Comparison of ENCODE assay signal across 8 cellular contexts in genomic region chr10:123994417-123995081, GRCh38.
A peak's percentile ranks its signal among the peaks of the same experiment; 100 is the strongest.
DNase-seq lines count a peak whose midpoint lies in the region; ATAC-seq and TF ChIP-seq lines count a peak whose summit lies in the region.

No MANE protein-coding gene starts in this region.

- ATAC-seq in HG02759 (IDR thresholded peaks at IDR 0.05; ENCODE audit: unreplicated experiment) (peak; percentile 74), right lobe of liver (peak; percentile 82 to 89 (median 88)), HG03457 (IDR thresholded peaks at IDR 0.05; ENCODE audit: unreplicated experiment) (no peak)

- peak overlapping the region in 1 of 3 donors; percentile 10 for H3K4me3 ChIP-seq in right lobe of liver

- DNase-seq in DMS79 treated with DMSO at 0.1 percent for 48 hours (lab: John Stamatoyannopoulos, UW) (peak; percentile 15), NCI-H2227 treated with DMSO at 0.1 percent for 48 hours (lab: John Stamatoyannopoulos, UW) (peak; percentile 64), dermis microvascular lymphatic vessel endothelial cell (ENCODE audit: low read depth in 2 of 2) (peak; percentile 31 to 71), right lobe of liver (peak; percentile 87)
- DNase-seq in activated CD4-positive, alpha-beta T cell treated with anti-CD3 and anti-CD28 coated beads, Interleukin-2, amount 50 U/mL, for 4 hours, result peak; percentile 65 to 70
- peak; percentile 81 for DNase-seq in stimulated activated CD4-positive, alpha-beta T cell treated with anti-CD3 and anti-CD28 coated beads, Interleukin-4, amount 100 ng/mL, for 1 hour

- 3% methylated on average over 6 of the region's 30 CpGs for WGBS in right lobe of liver (ENCODE audit: insufficient coverage, low coverage, low lambda C conversion rate, missing lambda C conversion rate)

- no peaks in the 10 kb centered on the region for H3K36me3 ChIP-seq in right lobe of liver

- peaks cover 0 to 13% (median 0%) of the 10 kb centered on the region in 4 donors for H3K4me1 ChIP-seq in right lobe of liver

- H3K27ac ChIP-seq in right lobe of liver, result no peak overlapping the region

- no peaks in the 10 kb centered on the region for H3K9me3 ChIP-seq in right lobe of liver

- TF ChIP-seq CTCF in right lobe of liver (IDR thresholded peaks at IDR 0.05), result peak; percentile 98 to 99 (median 98)

- intact Hi-C loops in right lobe of liver (cut with DNase I), result loop anchor here (5.0 kb wide), 2 partner anchors 383 to 398 kb away; no protein-coding TSS in a partner anchor

- H3K27me3 ChIP-seq in right lobe of liver, result peaks cover 0 to 11% of the 10 kb centered on the region in 2 donors

- TF ChIP-seq POLR2A in right lobe of liver (IDR thresholded peaks at IDR 0.05), result no peak

Comparison
In these comparisons a context has a peak if more than half of its experiments do, and no peak if none do; other contexts are left out.
1. DNase-seq: peak in every context shown above with its lines; median percentile 87 in right lobe of liver; 81 in stimulated activated CD4-positive, alpha-beta T cell treated with anti-CD3 and anti-CD28 coated beads, Interleukin-4, amount 100 ng/mL, for 1 hour; 68 in activated CD4-positive, alpha-beta T cell treated with anti-CD3 and anti-CD28 coated beads, Interleukin-2, amount 50 U/mL, for 4 hours; 64 in NCI-H2227 treated with DMSO at 0.1 percent for 48 hours; 51 in dermis microvascular lymphatic vessel endothelial cell; 15 in DMS79 treated with DMSO at 0.1 percent for 48 hours.